In the genomic region with DNA sequence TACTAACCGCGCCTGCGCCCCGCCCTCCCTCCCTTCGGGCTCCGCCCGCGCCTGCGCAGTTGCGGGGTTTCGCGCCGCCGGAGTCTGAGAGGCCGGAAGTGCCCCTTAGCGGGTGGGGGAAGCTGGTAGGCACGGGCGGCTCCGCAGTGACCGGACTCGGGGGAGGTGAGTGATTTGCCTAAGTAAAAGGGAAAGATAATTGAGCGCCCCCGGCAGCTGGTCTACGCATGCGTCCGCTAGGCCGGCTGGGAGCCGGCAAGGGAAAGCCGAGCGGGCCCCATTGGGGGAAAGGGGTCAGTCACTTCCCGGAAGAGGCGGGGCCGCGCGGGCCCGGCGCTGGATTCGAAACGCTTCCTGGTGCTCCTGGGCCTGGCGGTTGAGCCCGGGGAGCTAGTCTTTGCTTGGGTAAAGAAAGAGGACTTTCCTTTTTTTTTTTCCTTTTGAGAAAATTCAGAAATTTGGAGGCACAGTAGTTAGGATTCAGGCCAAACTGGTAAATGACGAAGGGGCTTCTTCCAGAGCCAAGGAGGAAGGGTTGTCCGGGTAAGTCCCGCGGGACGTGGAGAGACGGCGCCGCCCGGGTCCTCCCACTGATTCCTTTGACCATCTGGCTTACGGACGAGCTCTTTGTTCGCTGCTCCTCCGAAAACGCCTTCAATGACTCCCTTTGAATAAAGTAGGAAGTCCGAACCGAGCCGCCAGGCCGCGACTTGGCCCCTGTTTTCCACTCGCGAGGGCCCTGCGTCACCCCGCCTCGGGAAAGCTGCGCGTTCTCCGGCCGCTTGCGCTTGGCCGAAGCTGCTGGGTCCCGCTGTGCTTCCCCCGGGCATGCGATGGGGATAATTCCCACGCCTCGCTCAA, we compare ENCODE assay signal across 1 cellular context.
TF ChIP-seq lines count a peak whose summit lies in the region.

A gene with protein sequence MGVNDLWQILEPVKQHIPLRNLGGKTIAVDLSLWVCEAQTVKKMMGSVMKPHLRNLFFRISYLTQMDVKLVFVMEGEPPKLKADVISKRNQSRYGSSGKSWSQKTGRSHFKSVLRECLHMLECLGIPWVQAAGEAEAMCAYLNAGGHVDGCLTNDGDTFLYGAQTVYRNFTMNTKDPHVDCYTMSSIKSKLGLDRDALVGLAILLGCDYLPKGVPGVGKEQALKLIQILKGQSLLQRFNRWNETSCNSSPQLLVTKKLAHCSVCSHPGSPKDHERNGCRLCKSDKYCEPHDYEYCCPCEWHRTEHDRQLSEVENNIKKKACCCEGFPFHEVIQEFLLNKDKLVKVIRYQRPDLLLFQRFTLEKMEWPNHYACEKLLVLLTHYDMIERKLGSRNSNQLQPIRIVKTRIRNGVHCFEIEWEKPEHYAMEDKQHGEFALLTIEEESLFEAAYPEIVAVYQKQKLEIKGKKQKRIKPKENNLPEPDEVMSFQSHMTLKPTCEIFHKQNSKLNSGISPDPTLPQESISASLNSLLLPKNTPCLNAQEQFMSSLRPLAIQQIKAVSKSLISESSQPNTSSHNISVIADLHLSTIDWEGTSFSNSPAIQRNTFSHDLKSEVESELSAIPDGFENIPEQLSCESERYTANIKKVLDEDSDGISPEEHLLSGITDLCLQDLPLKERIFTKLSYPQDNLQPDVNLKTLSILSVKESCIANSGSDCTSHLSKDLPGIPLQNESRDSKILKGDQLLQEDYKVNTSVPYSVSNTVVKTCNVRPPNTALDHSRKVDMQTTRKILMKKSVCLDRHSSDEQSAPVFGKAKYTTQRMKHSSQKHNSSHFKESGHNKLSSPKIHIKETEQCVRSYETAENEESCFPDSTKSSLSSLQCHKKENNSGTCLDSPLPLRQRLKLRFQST (plus strand): TSS at position 336 of the 861 bp plus-strand sequence. CDS start 5,806 bp downstream, outside the sequence.
A gene with protein sequence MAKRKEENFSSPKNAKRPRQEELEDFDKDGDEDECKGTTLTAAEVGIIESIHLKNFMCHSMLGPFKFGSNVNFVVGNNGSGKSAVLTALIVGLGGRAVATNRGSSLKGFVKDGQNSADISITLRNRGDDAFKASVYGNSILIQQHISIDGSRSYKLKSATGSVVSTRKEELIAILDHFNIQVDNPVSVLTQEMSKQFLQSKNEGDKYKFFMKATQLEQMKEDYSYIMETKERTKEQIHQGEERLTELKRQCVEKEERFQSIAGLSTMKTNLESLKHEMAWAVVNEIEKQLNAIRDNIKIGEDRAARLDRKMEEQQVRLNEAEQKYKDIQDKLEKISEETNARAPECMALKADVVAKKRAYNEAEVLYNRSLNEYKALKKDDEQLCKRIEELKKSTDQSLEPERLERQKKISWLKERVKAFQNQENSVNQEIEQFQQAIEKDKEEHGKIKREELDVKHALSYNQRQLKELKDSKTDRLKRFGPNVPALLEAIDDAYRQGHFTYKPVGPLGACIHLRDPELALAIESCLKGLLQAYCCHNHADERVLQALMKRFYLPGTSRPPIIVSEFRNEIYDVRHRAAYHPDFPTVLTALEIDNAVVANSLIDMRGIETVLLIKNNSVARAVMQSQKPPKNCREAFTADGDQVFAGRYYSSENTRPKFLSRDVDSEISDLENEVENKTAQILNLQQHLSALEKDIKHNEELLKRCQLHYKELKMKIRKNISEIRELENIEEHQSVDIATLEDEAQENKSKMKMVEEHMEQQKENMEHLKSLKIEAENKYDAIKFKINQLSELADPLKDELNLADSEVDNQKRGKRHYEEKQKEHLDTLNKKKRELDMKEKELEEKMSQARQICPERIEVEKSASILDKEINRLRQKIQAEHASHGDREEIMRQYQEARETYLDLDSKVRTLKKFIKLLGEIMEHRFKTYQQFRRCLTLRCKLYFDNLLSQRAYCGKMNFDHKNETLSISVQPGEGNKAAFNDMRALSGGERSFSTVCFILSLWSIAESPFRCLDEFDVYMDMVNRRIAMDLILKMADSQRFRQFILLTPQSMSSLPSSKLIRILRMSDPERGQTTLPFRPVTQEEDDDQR (minus strand): TSS at position 8 of the 861 bp plus-strand sequence. CDS start 7,864 bp downstream, outside the sequence.

TF ChIP-seq in K562, 482 proteins besides CTCF, POLR2A, EP300 and RAD21 (continued from another document and continues in another):
- TF ChIP-seq, protein P1, sequence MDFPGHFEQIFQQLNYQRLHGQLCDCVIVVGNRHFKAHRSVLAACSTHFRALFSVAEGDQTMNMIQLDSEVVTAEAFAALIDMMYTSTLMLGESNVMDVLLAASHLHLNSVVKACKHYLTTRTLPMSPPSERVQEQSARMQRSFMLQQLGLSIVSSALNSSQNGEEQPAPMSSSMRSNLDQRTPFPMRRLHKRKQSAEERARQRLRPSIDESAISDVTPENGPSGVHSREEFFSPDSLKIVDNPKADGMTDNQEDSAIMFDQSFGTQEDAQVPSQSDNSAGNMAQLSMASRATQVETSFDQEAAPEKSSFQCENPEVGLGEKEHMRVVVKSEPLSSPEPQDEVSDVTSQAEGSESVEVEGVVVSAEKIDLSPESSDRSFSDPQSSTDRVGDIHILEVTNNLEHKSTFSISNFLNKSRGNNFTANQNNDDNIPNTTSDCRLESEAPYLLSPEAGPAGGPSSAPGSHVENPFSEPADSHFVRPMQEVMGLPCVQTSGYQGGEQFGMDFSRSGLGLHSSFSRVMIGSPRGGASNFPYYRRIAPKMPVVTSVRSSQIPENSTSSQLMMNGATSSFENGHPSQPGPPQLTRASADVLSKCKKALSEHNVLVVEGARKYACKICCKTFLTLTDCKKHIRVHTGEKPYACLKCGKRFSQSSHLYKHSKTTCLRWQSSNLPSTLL (IDR thresholded peaks at IDR 0.05) = no peak
- TF ChIP-seq HDAC3 (IDR thresholded peaks at IDR 0.05; ENCODE audit: borderline replicate concordance, partially characterized antibody) (no peak), RB1 (IDR thresholded peaks at IDR 0.05; ENCODE audit: low read depth) (no peak), XRCC4 (IDR thresholded peaks at IDR 0.05; ENCODE audit: extremely low read depth, insufficient read depth, insufficient read length) (no peak), ZNF785 (CRISPR knock-in tag; IDR thresholded peaks at IDR 0.05) (no peak), KDM4B (IDR thresholded peaks at IDR 0.05; ENCODE audit: borderline replicate concordance in 2 of 2, low read depth in 1 of 2) (peak in 1 of 2 experiments; percentile 67; a peak in 1 of 4 replicates), CXXC5 (CRISPR knock-in tag; IDR thresholded peaks at IDR 0.05) (peak; percentile 55; the same call in 1 of the 2 replicates), CREBBP (IDR thresholded peaks at IDR 0.05; ENCODE audit: low read depth, low read length) (no peak), SP1 (CRISPR knock-in tag; IDR thresholded peaks at IDR 0.05) (0 out of 2 replicates have a peak, but pooled peaks have one; percentile 9), MYNN (IDR thresholded peaks at IDR 0.05) (no peak), MYNN (CRISPR knock-in tag; IDR thresholded peaks at IDR 0.05) (no peak), CBX2 (IDR thresholded peaks at IDR 0.05; ENCODE audit: insufficient read depth, low read length, poor library complexity, severe bottlenecking) (no peak), TBL1XR1 (IDR thresholded peaks at IDR 0.05; ENCODE audit: low read length in 2 of 2) (no peak), ZNF24 (IDR thresholded peaks at IDR 0.05) (no peak), ETV6 (IDR thresholded peaks at IDR 0.05; ENCODE audit: borderline replicate concordance in 1 of 2, low read depth in 2 of 2, low read length in 1 of 2) (peak; percentile 97 to 98), ETV6 (CRISPR knock-in tag; IDR thresholded peaks at IDR 0.05; ENCODE audit: borderline replicate concordance) (no peak), RHOXF2B (CRISPR knock-in tag; conservative IDR thresholded peaks at IDR 0.05) (no peak), FOXJ2 (tag; IDR thresholded peaks at IDR 0.05) (no peak), PHF20 (IDR thresholded peaks at IDR 0.05; ENCODE audit: partially characterized antibody) (peak; percentile 66), ZNF3 (CRISPR knock-in tag; IDR thresholded peaks at IDR 0.05) (no peak), ZC3H11A (IDR thresholded peaks at IDR 0.05; ENCODE audit: low read depth, low read length) (no peak), ZNF184 (CRISPR knock-in tag; IDR thresholded peaks at IDR 0.05) (no peak), CCAR2 (IDR thresholded peaks at IDR 0.05; ENCODE audit: low read depth, low read length) (no peak), IRF2 (CRISPR knock-in tag; IDR thresholded peaks at IDR 0.05) (no peak), GTF2A2 (tag; IDR thresholded peaks at IDR 0.05) (no peak)
- TF ChIP-seq, protein P2, sequence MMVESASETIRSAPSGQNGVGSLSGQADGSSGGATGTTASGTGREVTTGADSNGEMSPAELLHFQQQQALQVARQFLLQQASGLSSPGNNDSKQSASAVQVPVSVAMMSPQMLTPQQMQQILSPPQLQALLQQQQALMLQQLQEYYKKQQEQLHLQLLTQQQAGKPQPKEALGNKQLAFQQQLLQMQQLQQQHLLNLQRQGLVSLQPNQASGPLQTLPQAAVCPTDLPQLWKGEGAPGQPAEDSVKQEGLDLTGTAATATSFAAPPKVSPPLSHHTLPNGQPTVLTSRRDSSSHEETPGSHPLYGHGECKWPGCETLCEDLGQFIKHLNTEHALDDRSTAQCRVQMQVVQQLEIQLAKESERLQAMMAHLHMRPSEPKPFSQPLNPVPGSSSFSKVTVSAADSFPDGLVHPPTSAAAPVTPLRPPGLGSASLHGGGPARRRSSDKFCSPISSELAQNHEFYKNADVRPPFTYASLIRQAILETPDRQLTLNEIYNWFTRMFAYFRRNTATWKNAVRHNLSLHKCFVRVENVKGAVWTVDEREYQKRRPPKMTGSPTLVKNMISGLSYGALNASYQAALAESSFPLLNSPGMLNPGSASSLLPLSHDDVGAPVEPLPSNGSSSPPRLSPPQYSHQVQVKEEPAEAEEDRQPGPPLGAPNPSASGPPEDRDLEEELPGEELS (CRISPR knock-in tag; IDR thresholded peaks at IDR 0.05; ENCODE audit: borderline replicate concordance) = no peak
- TF ChIP-seq, protein P3, sequence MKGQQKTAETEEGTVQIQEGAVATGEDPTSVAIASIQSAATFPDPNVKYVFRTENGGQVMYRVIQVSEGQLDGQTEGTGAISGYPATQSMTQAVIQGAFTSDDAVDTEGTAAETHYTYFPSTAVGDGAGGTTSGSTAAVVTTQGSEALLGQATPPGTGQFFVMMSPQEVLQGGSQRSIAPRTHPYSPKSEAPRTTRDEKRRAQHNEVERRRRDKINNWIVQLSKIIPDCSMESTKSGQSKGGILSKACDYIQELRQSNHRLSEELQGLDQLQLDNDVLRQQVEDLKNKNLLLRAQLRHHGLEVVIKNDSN (CRISPR knock-in tag; IDR thresholded peaks at IDR 0.05) = no peak
- TF ChIP-seq, protein P4, sequence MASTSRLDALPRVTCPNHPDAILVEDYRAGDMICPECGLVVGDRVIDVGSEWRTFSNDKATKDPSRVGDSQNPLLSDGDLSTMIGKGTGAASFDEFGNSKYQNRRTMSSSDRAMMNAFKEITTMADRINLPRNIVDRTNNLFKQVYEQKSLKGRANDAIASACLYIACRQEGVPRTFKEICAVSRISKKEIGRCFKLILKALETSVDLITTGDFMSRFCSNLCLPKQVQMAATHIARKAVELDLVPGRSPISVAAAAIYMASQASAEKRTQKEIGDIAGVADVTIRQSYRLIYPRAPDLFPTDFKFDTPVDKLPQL (IDR thresholded peaks at IDR 0.05; ENCODE audit: extremely low read depth, insufficient read length) = no peak
- TF ChIP-seq, protein P5, sequence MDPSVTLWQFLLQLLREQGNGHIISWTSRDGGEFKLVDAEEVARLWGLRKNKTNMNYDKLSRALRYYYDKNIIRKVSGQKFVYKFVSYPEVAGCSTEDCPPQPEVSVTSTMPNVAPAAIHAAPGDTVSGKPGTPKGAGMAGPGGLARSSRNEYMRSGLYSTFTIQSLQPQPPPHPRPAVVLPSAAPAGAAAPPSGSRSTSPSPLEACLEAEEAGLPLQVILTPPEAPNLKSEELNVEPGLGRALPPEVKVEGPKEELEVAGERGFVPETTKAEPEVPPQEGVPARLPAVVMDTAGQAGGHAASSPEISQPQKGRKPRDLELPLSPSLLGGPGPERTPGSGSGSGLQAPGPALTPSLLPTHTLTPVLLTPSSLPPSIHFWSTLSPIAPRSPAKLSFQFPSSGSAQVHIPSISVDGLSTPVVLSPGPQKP (CRISPR knock-in tag; IDR thresholded peaks at IDR 0.05) = no peak
- TF ChIP-seq, protein P6, sequence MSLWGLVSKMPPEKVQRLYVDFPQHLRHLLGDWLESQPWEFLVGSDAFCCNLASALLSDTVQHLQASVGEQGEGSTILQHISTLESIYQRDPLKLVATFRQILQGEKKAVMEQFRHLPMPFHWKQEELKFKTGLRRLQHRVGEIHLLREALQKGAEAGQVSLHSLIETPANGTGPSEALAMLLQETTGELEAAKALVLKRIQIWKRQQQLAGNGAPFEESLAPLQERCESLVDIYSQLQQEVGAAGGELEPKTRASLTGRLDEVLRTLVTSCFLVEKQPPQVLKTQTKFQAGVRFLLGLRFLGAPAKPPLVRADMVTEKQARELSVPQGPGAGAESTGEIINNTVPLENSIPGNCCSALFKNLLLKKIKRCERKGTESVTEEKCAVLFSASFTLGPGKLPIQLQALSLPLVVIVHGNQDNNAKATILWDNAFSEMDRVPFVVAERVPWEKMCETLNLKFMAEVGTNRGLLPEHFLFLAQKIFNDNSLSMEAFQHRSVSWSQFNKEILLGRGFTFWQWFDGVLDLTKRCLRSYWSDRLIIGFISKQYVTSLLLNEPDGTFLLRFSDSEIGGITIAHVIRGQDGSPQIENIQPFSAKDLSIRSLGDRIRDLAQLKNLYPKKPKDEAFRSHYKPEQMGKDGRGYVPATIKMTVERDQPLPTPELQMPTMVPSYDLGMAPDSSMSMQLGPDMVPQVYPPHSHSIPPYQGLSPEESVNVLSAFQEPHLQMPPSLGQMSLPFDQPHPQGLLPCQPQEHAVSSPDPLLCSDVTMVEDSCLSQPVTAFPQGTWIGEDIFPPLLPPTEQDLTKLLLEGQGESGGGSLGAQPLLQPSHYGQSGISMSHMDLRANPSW (CRISPR knock-in tag; IDR thresholded peaks at IDR 0.05) = no peak
- TF ChIP-seq, protein P7, sequence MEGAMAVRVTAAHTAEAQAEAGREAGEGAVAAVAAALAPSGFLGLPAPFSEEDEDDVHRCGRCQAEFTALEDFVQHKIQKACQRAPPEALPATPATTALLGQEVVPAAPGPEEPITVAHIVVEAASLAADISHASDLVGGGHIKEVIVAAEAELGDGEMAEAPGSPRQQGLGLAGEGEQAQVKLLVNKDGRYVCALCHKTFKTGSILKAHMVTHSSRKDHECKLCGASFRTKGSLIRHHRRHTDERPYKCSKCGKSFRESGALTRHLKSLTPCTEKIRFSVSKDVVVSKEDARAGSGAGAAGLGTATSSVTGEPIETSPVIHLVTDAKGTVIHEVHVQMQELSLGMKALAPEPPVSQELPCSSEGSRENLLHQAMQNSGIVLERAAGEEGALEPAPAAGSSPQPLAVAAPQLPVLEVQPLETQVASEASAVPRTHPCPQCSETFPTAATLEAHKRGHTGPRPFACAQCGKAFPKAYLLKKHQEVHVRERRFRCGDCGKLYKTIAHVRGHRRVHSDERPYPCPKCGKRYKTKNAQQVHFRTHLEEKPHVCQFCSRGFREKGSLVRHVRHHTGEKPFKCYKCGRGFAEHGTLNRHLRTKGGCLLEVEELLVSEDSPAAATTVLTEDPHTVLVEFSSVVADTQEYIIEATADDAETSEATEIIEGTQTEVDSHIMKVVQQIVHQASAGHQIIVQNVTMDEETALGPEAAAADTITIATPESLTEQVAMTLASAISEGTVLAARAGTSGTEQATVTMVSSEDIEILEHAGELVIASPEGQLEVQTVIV (CRISPR knock-in tag; IDR thresholded peaks at IDR 0.05; ENCODE audit: borderline replicate concordance) = no peak
